Comparison of ENCODE assay signal across 25 cellular contexts in genomic region chr3:153744884-153745283, GRCh38.
DNase-seq lines count a peak whose midpoint lies in the region; ATAC-seq, FAIRE-seq and TF ChIP-seq lines count a peak whose summit lies in the region.
"Had no signal": no experiment of that assay in that cellular context is flagged by ENCODE, and none has a peak within 500 bp of the region (broad histone marks: within the 10 kb centered on the region; RNA-seq: fewer than 3 reads in every experiment).

No MANE protein-coding gene starts in this region.

- H3F3A ChIP-seq in GM23248 (ENCODE audit: insufficient read depth) (no peaks in the 10 kb centered on the region), SK-N-SH (replicated peaks; ENCODE audit: insufficient read depth) (peaks cover 4% of the 10 kb centered on the region)

- H3K9ac ChIP-seq in GM23248: no peak overlapping the region
- H3K9ac ChIP-seq in SK-N-SH: no peak overlapping the region
- H3K9ac ChIP-seq in keratinocyte (ENCODE audit: control insufficient read depth, extremely low read depth, insufficient read depth, low read length): no peak overlapping the region

- no peak for TF ChIP-seq RAD21 in SK-N-SH (IDR thresholded peaks at IDR 0.05; ENCODE audit: low read length)

- TF ChIP-seq CTCF in SK-N-SH (IDR thresholded peaks at IDR 0.05) (no peak), keratinocyte (optimal IDR thresholded peaks at IDR 0.05 in 1 of 3, IDR thresholded peaks at IDR 0.05 in 1 of 3, conservative IDR thresholded peaks at IDR 0.05 in 1 of 3; ENCODE audit: extremely low read depth in 1 of 3, insufficient read depth in 2 of 3, low read length in 3 of 3) (no peak)

- H3K9me3 ChIP-seq in GM23248 (ENCODE audit: low read depth) (no peaks in the 10 kb centered on the region), SK-N-SH (no peaks in the 10 kb centered on the region), keratinocyte (ENCODE audit: control insufficient read depth, low read depth, low read length) (no peaks in the 10 kb centered on the region)
- H3K9me3 ChIP-seq: A549 had no signal

- no peaks in the 10 kb centered on the region for H4K20me1 ChIP-seq in GM23248 (ENCODE audit: insufficient read depth)
- no peaks in the 10 kb centered on the region for H4K20me1 ChIP-seq in SK-N-SH (ENCODE audit: insufficient read depth)
- H4K20me1 ChIP-seq in keratinocyte (ENCODE audit: control insufficient read depth, extremely low read depth, insufficient read depth, low read length): no peaks in the 10 kb centered on the region

- no peak overlapping the region for H3K4me2 ChIP-seq in GM23248 (ENCODE audit: unreplicated experiment)
- H3K4me2 ChIP-seq in SK-N-SH: no peak overlapping the region
- no peak overlapping the region for H3K4me2 ChIP-seq in keratinocyte (ENCODE audit: control insufficient read depth, extremely low read depth, insufficient read depth, low read depth, low read length)
- H3K4me2 ChIP-seq: A549 had no signal

- H3K79me2 ChIP-seq in GM23248 (ENCODE audit: insufficient read depth): no peaks in the 10 kb centered on the region
- no peaks in the 10 kb centered on the region for H3K79me2 ChIP-seq in SK-N-SH (ENCODE audit: insufficient read depth)
- no peaks in the 10 kb centered on the region for H3K79me2 ChIP-seq in keratinocyte (ENCODE audit: control insufficient read depth, insufficient read depth, low read length)

- CTCF ChIA-PET in SK-N-SH (lab: Yijun Ruan, JAX): no interaction called here

- H3K27ac ChIP-seq in GM23248 (no peak overlapping the region), SK-N-SH (ENCODE audit: low read depth in 2 of 2, low read length in 1 of 2) (no peak overlapping the region), keratinocyte (ENCODE audit: control insufficient read depth, insufficient read depth, low read length) (no peak overlapping the region)
- H3K27ac ChIP-seq: A549, C4-2B, RWPE1 had no signal

- POLR2A ChIA-PET in SK-N-SH (lab: Yijun Ruan, JAX): no interaction called here

- peak; percentile 12 for DNase-seq in GM23248
- no peak for DNase-seq in SK-N-SH
- DNase-seq in keratinocyte (ENCODE audit: low read depth, low spot score): no peak
- no peak for DNase-seq in RKO (ENCODE audit: low spot score)
- no peak for DNase-seq in CD1c-positive myeloid dendritic cell (ENCODE audit: extremely low spot score)
- no peak for DNase-seq in OCI-M2 (lab: John Stamatoyannopoulos, UW; ENCODE audit: unreplicated experiment)
- DNase-seq: CD8-positive, alpha-beta memory T cell; DMS 273 treated with DMSO at 0.1 percent for 48 hours; DMS79; H7; KBM-7; NCI-H2029; NCI-H446; NCI-H524 treated with DMSO at 0.1 percent for 48 hours; NCI-H82; NK-92 treated with Interleukin-12 subunit alpha and Interleukin-12 subunit beta, amount 100 ng/mL, for 24 hours; SIG-M5; T-helper 1 cell had no signal

- FAIRE-seq in keratinocyte (lab: Jason Lieb, UNC): peak; percentile 17
- FAIRE-seq: A549, GM12892, GM19239, HTR-8/SVneo had no signal

- H3K36me3 ChIP-seq in GM23248 (ENCODE audit: low read depth): no peaks in the 10 kb centered on the region
- no peaks in the 10 kb centered on the region for H3K36me3 ChIP-seq in SK-N-SH (replicated peaks in 1 of 2; ENCODE audit: control insufficient read depth in 1 of 2, insufficient read depth in 2 of 2, low read length in 1 of 2)
- H3K36me3 ChIP-seq in keratinocyte (ENCODE audit: control insufficient read depth in 2 of 2, extremely low read depth in 1 of 2, insufficient read depth in 2 of 2, low read length in 2 of 2): no peaks in the 10 kb centered on the region

- no peak for ATAC-seq in GM19455 (IDR thresholded peaks at IDR 0.05; ENCODE audit: unreplicated experiment)
- ATAC-seq: A549 had no signal

- H3K4me3 ChIP-seq in GM23248 (no peak overlapping the region), SK-N-SH (ENCODE audit: low read depth in 2 of 2, low read length in 1 of 2) (no peak overlapping the region), keratinocyte (ENCODE audit: control insufficient read depth in 2 of 3, extremely low read depth in 1 of 3, insufficient read depth in 2 of 3, low read depth in 1 of 3, low read length in 3 of 3) (no peak overlapping the region)
- H3K4me3 ChIP-seq: A549 had no signal

- no peak for TF ChIP-seq EP300 in SK-N-SH (IDR thresholded peaks at IDR 0.05; ENCODE audit: borderline replicate concordance in 1 of 2, low read depth in 1 of 2, low read length in 1 of 2)

- dilution Hi-C loops in keratinocyte (cut with MboI; ENCODE audit: extremely low pct_ligation_motif_present, low sequenced_read_pairs): no loop called here

- 67 to 70% methylated on average over 3 of the region's 3 CpGs for WGBS in GM23248 (ENCODE audit: low coverage in 1 of 2, low lambda C conversion rate in 2 of 2, missing lambda C conversion rate in 2 of 2), 2 experiments
- 22% methylated on average over 3 of the region's 3 CpGs for WGBS in SK-N-SH (ENCODE audit: low lambda C conversion rate)

- no peaks in the 10 kb centered on the region for H3K27me3 ChIP-seq in GM23248 (replicated peaks; ENCODE audit: insufficient read depth)
- no peaks in the 10 kb centered on the region for H3K27me3 ChIP-seq in SK-N-SH (ENCODE audit: insufficient read depth)
- H3K27me3 ChIP-seq in keratinocyte (ENCODE audit: control insufficient read depth, extremely low read depth, insufficient read depth, low read length): no peaks in the 10 kb centered on the region

- peak overlapping the region; percentile 32; the same call in 1 of the 2 replicates for H2AFZ ChIP-seq in GM23248
- peak overlapping the region; percentile 57; the same call in 1 of the 2 replicates for H2AFZ ChIP-seq in SK-N-SH (ENCODE audit: low read depth)
- H2AFZ ChIP-seq in keratinocyte (ENCODE audit: control insufficient read depth, low read length): no peak overlapping the region

- in situ Hi-C loops in GM23248 (cut with MboI): no loop called here

- H3K9me2 ChIP-seq in GM23248 (ENCODE audit: insufficient read depth): no peaks in the 10 kb centered on the region
- H3K9me2 ChIP-seq in SK-N-SH: no peaks in the 10 kb centered on the region

- H3K9me1 ChIP-seq in keratinocyte (ENCODE audit: control insufficient read depth, extremely low read depth, insufficient read depth, low read length): no peaks in the 10 kb centered on the region

- H3K4me1 ChIP-seq in GM23248 (ENCODE audit: insufficient read depth): no peaks in the 10 kb centered on the region
- no peaks in the 10 kb centered on the region; a peak in 1 of 4 replicates for H3K4me1 ChIP-seq in SK-N-SH (ENCODE audit: control insufficient read depth in 1 of 2, insufficient read depth in 2 of 2, low read depth in 1 of 2, low read length in 1 of 2)
- no peaks in the 10 kb centered on the region for H3K4me1 ChIP-seq in keratinocyte (ENCODE audit: control insufficient read depth, extremely low read depth, insufficient read depth, low read length)
- H3K4me1 ChIP-seq: A549 had no signal

TF ChIP-seq in SK-N-SH, 30 proteins besides CTCF, POLR2A, EP300 and RAD21:
- TF ChIP-seq SMC3 (IDR thresholded peaks at IDR 0.05; ENCODE audit: low read depth, low read length): no peak
- no peak for TF ChIP-seq ELF1 (IDR thresholded peaks at IDR 0.05)
- TF ChIP-seq RCOR1 (IDR thresholded peaks at IDR 0.05; ENCODE audit: low read length): no peak
- TF ChIP-seq IRF3 (IDR thresholded peaks at IDR 0.05; ENCODE audit: low read depth, low read length): no peak
- no peak for TF ChIP-seq TCF12 (IDR thresholded peaks at IDR 0.05)
- no peak for TF ChIP-seq NFIC (IDR thresholded peaks at IDR 0.05; ENCODE audit: borderline replicate concordance)
- no peak for TF ChIP-seq RXRA (IDR thresholded peaks at IDR 0.05; ENCODE audit: borderline replicate concordance, low read depth)
- TF ChIP-seq GABPA (IDR thresholded peaks at IDR 0.05; ENCODE audit: low read depth): no peak
- TF ChIP-seq, protein P1, sequence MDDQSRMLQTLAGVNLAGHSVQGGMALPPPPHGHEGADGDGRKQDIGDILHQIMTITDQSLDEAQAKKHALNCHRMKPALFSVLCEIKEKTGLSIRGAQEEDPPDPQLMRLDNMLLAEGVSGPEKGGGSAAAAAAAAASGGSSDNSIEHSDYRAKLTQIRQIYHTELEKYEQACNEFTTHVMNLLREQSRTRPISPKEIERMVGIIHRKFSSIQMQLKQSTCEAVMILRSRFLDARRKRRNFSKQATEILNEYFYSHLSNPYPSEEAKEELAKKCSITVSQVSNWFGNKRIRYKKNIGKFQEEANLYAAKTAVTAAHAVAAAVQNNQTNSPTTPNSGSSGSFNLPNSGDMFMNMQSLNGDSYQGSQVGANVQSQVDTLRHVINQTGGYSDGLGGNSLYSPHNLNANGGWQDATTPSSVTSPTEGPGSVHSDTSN (IDR thresholded peaks at IDR 0.05): no peak
- TF ChIP-seq CHD2 (IDR thresholded peaks at IDR 0.05; ENCODE audit: low read length, partially characterized antibody): no peak
- TF ChIP-seq FOSL2 (IDR thresholded peaks at IDR 0.05; ENCODE audit: borderline replicate concordance, low read depth): no peak
- TF ChIP-seq FOXJ3 (CRISPR knock-in tag; IDR thresholded peaks at IDR 0.05): no peak
- no peak for TF ChIP-seq TEAD4 (IDR thresholded peaks at IDR 0.05; ENCODE audit: borderline replicate concordance, insufficient read depth)
- TF ChIP-seq, protein P2, sequence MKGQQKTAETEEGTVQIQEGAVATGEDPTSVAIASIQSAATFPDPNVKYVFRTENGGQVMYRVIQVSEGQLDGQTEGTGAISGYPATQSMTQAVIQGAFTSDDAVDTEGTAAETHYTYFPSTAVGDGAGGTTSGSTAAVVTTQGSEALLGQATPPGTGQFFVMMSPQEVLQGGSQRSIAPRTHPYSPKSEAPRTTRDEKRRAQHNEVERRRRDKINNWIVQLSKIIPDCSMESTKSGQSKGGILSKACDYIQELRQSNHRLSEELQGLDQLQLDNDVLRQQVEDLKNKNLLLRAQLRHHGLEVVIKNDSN (IDR thresholded peaks at IDR 0.05; ENCODE audit: borderline replicate concordance, low read depth): no peak
- no peak for TF ChIP-seq POLR2AphosphoS5 (IDR thresholded peaks at IDR 0.05; ENCODE audit: low read depth, low read length)
- no peak for TF ChIP-seq TAF1 (IDR thresholded peaks at IDR 0.05; ENCODE audit: borderline replicate concordance, low read depth, low read length)
